8 cellular contexts compared by ENCODE assay signal in genomic region chr6:219641-220198, GRCh38.
DNase-seq lines count a peak whose midpoint lies in the region; ATAC-seq, FAIRE-seq and TF ChIP-seq lines count a peak whose summit lies in the region.

No MANE protein-coding gene starts in this region.

- no peaks in the 10 kb centered on the region for H3K36me3 Mint-ChIP-seq in effector memory CD8-positive, alpha-beta T cell (ENCODE audit: insufficient read depth)

- H3K27me3 Mint-ChIP-seq in effector memory CD8-positive, alpha-beta T cell, result peaks cover 0 to 8% of the 10 kb centered on the region in 2 donors

- H3K4me3 Mint-ChIP-seq in effector memory CD8-positive, alpha-beta T cell, result no peak overlapping the region

- H3K4me3 ChIP-seq in Peyer's patch, result no peak overlapping the region

- DNase-seq in GM12892 (ENCODE audit: insufficient read length) (no peak), Peyer's patch (peak in 2 of 3 donors; percentile 66 to 70), Right ventricle myocardium superior (peak; percentile 84), sciatic nerve (ENCODE audit: low spot score) (peak; percentile 80), NCI-H2081 treated with DMSO at 0.1 percent for 48 hours (lab: John Stamatoyannopoulos, UW) (no peak)
- no peak for DNase-seq in effector memory CD8-positive, alpha-beta T cell

- no peaks in the 10 kb centered on the region for H3K9me3 Mint-ChIP-seq in effector memory CD8-positive, alpha-beta T cell

- peak overlapping the region in 1 of 2 donors; percentile 49 for H3K27ac Mint-ChIP-seq in effector memory CD8-positive, alpha-beta T cell

- peaks cover 0 to 25% (median 0%) of the 10 kb centered on the region in 4 donors for H3K4me1 ChIP-seq in Peyer's patch

- H3K27ac ChIP-seq in Peyer's patch, result peak overlapping the region in 1 of 4 donors; percentile 67

- no peaks in the 10 kb centered on the region for H3K9me3 ChIP-seq in Peyer's patch

- no peak; the same call in none of the 2 replicates for TF ChIP-seq POLR2A in GM12892 (IDR thresholded peaks at IDR 0.05; ENCODE audit: low read depth, low read length)
- TF ChIP-seq POLR2A in Peyer's patch (IDR thresholded peaks at IDR 0.05), result no peak

- no peaks in the 10 kb centered on the region for H3K27me3 ChIP-seq in Peyer's patch

- no peaks in the 10 kb centered on the region for H3K36me3 ChIP-seq in Peyer's patch

- ATAC-seq in Right ventricle myocardium superior (ENCODE audit: poor library complexity) (peak; percentile 77), sciatic nerve (peak; percentile 83), GM19467 (IDR thresholded peaks at IDR 0.05; ENCODE audit: unreplicated experiment) (no peak), HG03025 (IDR thresholded peaks at IDR 0.05; ENCODE audit: low FRiP score, unreplicated experiment) (no peak)
- no peak for ATAC-seq in effector memory CD8-positive, alpha-beta T cell (replicated peaks)

- peaks cover 35 to 43% of the 10 kb centered on the region in 2 donors for H3K4me1 Mint-ChIP-seq in effector memory CD8-positive, alpha-beta T cell (ENCODE audit: low read depth in 2 of 2)

- TF ChIP-seq CTCF in Peyer's patch (IDR thresholded peaks at IDR 0.05), result no peak

- peak; percentile 84 for FAIRE-seq in GM12892 (lab: Jason Lieb, UNC)

- intact Hi-C loops in Right ventricle myocardium superior (cut with DNase I), result no loop called here
- intact Hi-C loops in sciatic nerve (cut with DNase I), result no loop called here

Comparison
In these comparisons a context has a peak if more than half of its experiments do, and no peak if none do; other contexts are left out.
1. DNase-seq: peak in Peyer's patch (2 of 3), Right ventricle myocardium superior (single experiment) and sciatic nerve (single experiment); none in GM12892 (single experiment), NCI-H2081 treated with DMSO at 0.1 percent for 48 hours (single experiment) and effector memory CD8-positive, alpha-beta T cell (0 of 3).
2. ATAC-seq: peak in Right ventricle myocardium superior (single experiment) and sciatic nerve (single experiment); none in GM19467 (single experiment), HG03025 (single experiment) and effector memory CD8-positive, alpha-beta T cell (single experiment).